In the genomic region with DNA sequence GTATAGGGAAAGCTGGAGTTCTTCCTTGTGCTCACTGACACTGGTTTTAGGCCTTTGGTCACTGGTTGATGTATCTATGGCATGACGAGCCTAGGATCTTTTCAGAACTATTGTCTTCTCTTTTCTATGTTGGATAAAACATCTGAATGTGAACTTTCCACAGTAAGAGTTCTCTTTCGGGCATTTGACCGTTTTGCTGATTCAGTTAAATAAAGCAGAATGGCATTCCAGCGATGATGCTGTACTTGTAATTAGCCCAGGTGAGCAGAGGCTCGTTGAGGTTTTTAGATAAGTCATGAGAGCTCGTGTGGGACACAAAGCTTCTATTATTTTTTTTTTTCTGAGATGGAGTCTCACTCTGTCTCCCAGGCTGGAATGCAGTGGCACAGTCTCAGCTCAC, we compare ENCODE assay signal across 2 cellular contexts.
TF ChIP-seq lines count a peak whose summit lies in the region.

No MANE protein-coding gene starts in this region.

TF ChIP-seq in HepG2, 621 proteins besides CTCF, POLR2A, EP300 and RAD21 (continued from another document):
- TF ChIP-seq MAFK (conservative IDR thresholded peaks at IDR 0.05 in 1 of 2, IDR thresholded peaks at IDR 0.05 in 1 of 2; ENCODE audit: low read length in 2 of 2) = peak; percentile 60 to 75; a peak in 3 of 4 replicates

TF ChIP-seq in K562, 482 proteins besides CTCF, POLR2A, EP300 and RAD21:
- TF ChIP-seq, protein P1, sequence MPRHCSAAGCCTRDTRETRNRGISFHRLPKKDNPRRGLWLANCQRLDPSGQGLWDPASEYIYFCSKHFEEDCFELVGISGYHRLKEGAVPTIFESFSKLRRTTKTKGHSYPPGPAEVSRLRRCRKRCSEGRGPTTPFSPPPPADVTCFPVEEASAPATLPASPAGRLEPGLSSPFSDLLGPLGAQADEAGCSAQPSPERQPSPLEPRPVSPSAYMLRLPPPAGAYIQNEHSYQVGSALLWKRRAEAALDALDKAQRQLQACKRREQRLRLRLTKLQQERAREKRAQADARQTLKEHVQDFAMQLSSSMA (CRISPR knock-in tag; IDR thresholded peaks at IDR 0.05) = no peak
- TF ChIP-seq C11orf30 (IDR thresholded peaks at IDR 0.05; ENCODE audit: low read depth) (0 out of 2 replicates have a peak, but pooled peaks have one; percentile 34), ZNF316 (IDR thresholded peaks at IDR 0.05) (peak; percentile 75), MAFG (tag; conservative IDR thresholded peaks at IDR 0.05) (peak; percentile 50), MAFF (IDR thresholded peaks at IDR 0.05; ENCODE audit: low read length) (peak; percentile 49)
TF ChIP-seq in K562: peak in this region for 4.
